Comparison of ENCODE assay signal across 1 cellular context in genomic region chr3:159620281-159620680, GRCh38.
TF ChIP-seq lines count a peak whose summit lies in the region.

No MANE protein-coding gene starts in this region.

TF ChIP-seq in HepG2, 621 proteins besides CTCF, POLR2A, EP300 and RAD21 (continued from another document):
- TF ChIP-seq FOXP1 (IDR thresholded peaks at IDR 0.05) (no peak), FOXP1 (CRISPR knock-in tag; IDR thresholded peaks at IDR 0.05) (no peak), ZNF605 (CRISPR knock-in tag; IDR thresholded peaks at IDR 0.05) (no peak)
